In genomic region chr11:86999388-86999787, GRCh38 we compare ENCODE assay signal across 13 cellular contexts. TPM values are rescaled to one million over a fixed set of nuclear protein-coding genes. Genes with fewer than 3 reads are reported as not detected.
DNase-seq lines count a peak whose midpoint lies in the region; ATAC-seq and TF ChIP-seq lines count a peak whose summit lies in the region.
"Had no signal": no experiment of that assay in that cellular context is flagged by ENCODE, and none has a peak within 500 bp of the region (broad histone marks: within the 10 kb centered on the region; RNA-seq: fewer than 3 reads in every experiment).

No MANE protein-coding gene starts in this region.

- H3K4me3 Mint-ChIP-seq in activated T-cell treated with anti-CD3 and anti-CD28 coated beads, Interleukin-2, amount 50 U/mL, for 4 hours, result no peak overlapping the region
- H3K4me3 Mint-ChIP-seq: B cell; CD8-positive, alpha-beta T cell; H9 had no signal

- H3K36me3 Mint-ChIP-seq in activated T-cell treated with anti-CD3 and anti-CD28 coated beads, Interleukin-2, amount 50 U/mL, for 4 hours (ENCODE audit: insufficient read depth), result no peaks in the 10 kb centered on the region
- H3K36me3 Mint-ChIP-seq: CD8-positive, alpha-beta T cell had no signal

- H3K79me2 ChIP-seq in GM23248 (ENCODE audit: insufficient read depth), result no peaks in the 10 kb centered on the region

- H3K27me3 Mint-ChIP-seq in activated T-cell treated with anti-CD3 and anti-CD28 coated beads, Interleukin-2, amount 50 U/mL, for 4 hours (ENCODE audit: low read depth), result peaks cover 5% of the 10 kb centered on the region

- no peak overlapping the region for H3K4me2 ChIP-seq in GM23248 (ENCODE audit: unreplicated experiment)

- DNase-seq in GM23248 (no peak), NCI-H446 (lab: John Stamatoyannopoulos, UW) (no peak), 8988T (no peak)
- no peak for DNase-seq in activated T-cell treated with anti-CD3 and anti-CD28 coated beads, Interleukin-2, amount 50 U/mL, for 4 hours
- DNase-seq: CD8-positive, alpha-beta T cell; H9; NCI-H1092 had no signal

- no peaks in the 10 kb centered on the region for H3K9me2 ChIP-seq in GM23248 (ENCODE audit: insufficient read depth)

- H3K36me3 ChIP-seq in GM23248 (ENCODE audit: low read depth) (no peaks in the 10 kb centered on the region), mesodermal cell (ENCODE audit: control insufficient read depth, insufficient read depth, low read length) (no peaks in the 10 kb centered on the region)

- in situ Hi-C loops in GM23248 (cut with MboI), result loop anchor here (10.0 kb wide), 1 partner anchor 285 kb away; no protein-coding TSS in a partner anchor

- H3K9ac ChIP-seq in GM23248, result no peak overlapping the region

- H3K9me3 ChIP-seq in GM23248 (ENCODE audit: low read depth) (no peaks in the 10 kb centered on the region), mesodermal cell (ENCODE audit: control insufficient read depth, low read length) (no peaks in the 10 kb centered on the region)

- no peaks in the 10 kb centered on the region for H3K4me1 ChIP-seq in GM23248 (ENCODE audit: insufficient read depth)
- peaks cover 32% of the 10 kb centered on the region for H3K4me1 ChIP-seq in mesodermal cell (ENCODE audit: control insufficient read depth, insufficient read depth, low read length, poor library complexity, severe bottlenecking)

- no peaks in the 10 kb centered on the region for H3K4me1 Mint-ChIP-seq in activated T-cell treated with anti-CD3 and anti-CD28 coated beads, Interleukin-2, amount 50 U/mL, for 4 hours (ENCODE audit: low read depth)
- H3K4me1 Mint-ChIP-seq: B cell had no signal

- TF ChIP-seq CTCF in 22Rv1 (IDR thresholded peaks at IDR 0.05) (no peak), VCaP (conservative IDR thresholded peaks at IDR 0.05) (no peak)

- no peaks in the 10 kb centered on the region for H3F3A ChIP-seq in GM23248 (ENCODE audit: insufficient read depth)

- no peaks in the 10 kb centered on the region for H3K9me3 Mint-ChIP-seq in activated T-cell treated with anti-CD3 and anti-CD28 coated beads, Interleukin-2, amount 50 U/mL, for 4 hours
- H3K9me3 Mint-ChIP-seq: CD8-positive, alpha-beta T cell; H9 had no signal

- ATAC-seq in HG02571 (IDR thresholded peaks at IDR 0.05; ENCODE audit: unreplicated experiment), result no peak
- no peak for ATAC-seq in activated T-cell treated with anti-CD3 and anti-CD28 coated beads, Interleukin-2, amount 50 U/mL, for 4 hours
- ATAC-seq: CD8-positive, alpha-beta T cell had no signal

- H3K27ac ChIP-seq in 22Rv1, result peak overlapping the region; percentile 68
- H3K27ac ChIP-seq in GM23248, result no peak overlapping the region
- H3K27ac ChIP-seq in VCaP, result peak overlapping the region; percentile 99
- H3K27ac ChIP-seq in mesodermal cell (ENCODE audit: low read depth, low read length, severe bottlenecking), result peak overlapping the region; percentile 94
- H3K27ac ChIP-seq: RWPE1 had no signal

- WGBS in GM23248 (ENCODE audit: low coverage in 1 of 2, low lambda C conversion rate in 2 of 2, missing lambda C conversion rate in 2 of 2), 2 experiments, result 92 to 100% methylated on average over 1 of the region's 1 CpG
- WGBS in mesodermal cell (ENCODE audit: insufficient coverage in 2 of 2), 2 experiments, result 83% methylated on average over 1 of the region's 1 CpG; no CpG with 5 or more reads in 1 of the 2 experiments

- no peak overlapping the region for H3K4me3 ChIP-seq in GM23248
- H3K4me3 ChIP-seq in mesodermal cell (ENCODE audit: extremely low read depth, insufficient read depth, low read length, poor library complexity, severe bottlenecking), result no peak overlapping the region

- H4K20me1 ChIP-seq in GM23248 (ENCODE audit: insufficient read depth), result no peaks in the 10 kb centered on the region

- peak overlapping the region; percentile 1; the same call in 1 of the 2 replicates for H2AFZ ChIP-seq in GM23248

- no peaks in the 10 kb centered on the region for H3K27me3 ChIP-seq in GM23248 (replicated peaks; ENCODE audit: insufficient read depth)

RNA-seq across cellular contexts. Expression of gene TMEM135, which starts 38.3 kb away (rescaled TPM):
- 8.0 and 11.0 TPM in 2 replicates for total RNA-seq in GM23248 (2014; rRNA removed; shearing (Covaris generic))
- 11.9 and 12.5 TPM in 2 replicates for polyA plus RNA-seq in GM23248 (2016; fragmentation: Nextera tagmentation; extraction: Ambion mirVana)
- 49.2 TPM for polyA plus RNA-seq in mesodermal cell (2013, experiment 1 of 2)
- polyA plus RNA-seq in mesodermal cell (2013, experiment 2 of 2), result 58.8 TPM
- 10 to 100 TPM in 2 of 3 donors, 1 to 10 TPM in 1; 9.6 to 17.9 (median 11.7) TPM for total RNA-seq in activated T-cell treated with anti-CD3 and anti-CD28 coated beads, Interleukin-2, amount 50 U/mL, for 4 hours

RNA-seq across cellular contexts. Expression of gene FZD4, which starts 44.2 kb away (rescaled TPM):
- 19.1 and 21.3 TPM in 2 replicates for total RNA-seq in GM23248 (2014; rRNA removed; shearing (Covaris generic))
- 7.8 and 8.3 TPM in 2 replicates for polyA plus RNA-seq in GM23248 (2016; fragmentation: Nextera tagmentation; extraction: Ambion mirVana)
- 18.9 TPM for polyA plus RNA-seq in mesodermal cell (2013, experiment 1 of 2)
- polyA plus RNA-seq in mesodermal cell (2013, experiment 2 of 2), result 15.9 TPM
- total RNA-seq in activated T-cell treated with anti-CD3 and anti-CD28 coated beads, Interleukin-2, amount 50 U/mL, for 4 hours, result under 1 TPM; 0.05 to 0.11 (median 0.08) TPM

Comparison
In these comparisons a context has a peak if more than half of its experiments do, and no peak if none do; other contexts are left out.
1. RNA of gene FZD4, which starts 44.2 kb away (total RNA-seq): 19.1 to 21.3 TPM in GM23248; 0.05 to 0.11 TPM in activated T-cell treated with anti-CD3 and anti-CD28 coated beads, Interleukin-2, amount 50 U/mL, for 4 hours; every median in the first group is over 10 times any median in the second.